In the genomic region with DNA sequence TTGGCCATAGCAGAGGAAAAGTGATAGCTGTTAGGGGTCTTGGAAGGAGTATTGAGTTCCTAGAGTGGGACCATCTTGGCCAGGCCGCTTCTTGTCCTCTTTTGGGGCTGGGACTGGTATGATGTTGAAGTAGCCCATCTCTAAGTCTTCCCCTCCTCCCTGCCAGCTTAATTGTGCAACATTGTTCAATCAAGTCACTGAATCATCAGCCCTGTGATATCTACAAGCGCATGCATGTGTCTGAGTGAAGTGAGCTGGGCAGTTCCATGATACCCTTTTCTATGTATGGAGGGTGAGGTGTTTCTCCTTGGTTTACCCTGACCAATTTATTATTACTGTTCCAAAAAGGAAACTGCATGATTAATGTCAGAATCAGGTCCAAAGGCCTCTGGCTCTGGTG, we compare ENCODE assay signal across 15 cellular contexts.
DNase-seq lines count a peak whose midpoint lies in the region; ATAC-seq and TF ChIP-seq lines count a peak whose summit lies in the region.
"Had no signal": no experiment of that assay in that cellular context is flagged by ENCODE, and none has a peak within 500 bp of the region (broad histone marks: within the 10 kb centered on the region; RNA-seq: fewer than 3 reads in every experiment).

No MANE protein-coding gene starts in this region.

- peaks cover 53 to 63% (median 58%) of the 10 kb centered on the region in 3 donors for H3K4me1 Mint-ChIP-seq in IgD-negative memory B cell
- H3K4me1 Mint-ChIP-seq in stimulated activated naive B cell treated with anti-CD40 and anti-IgM and Interleukin-4, amounts not matched to agents 10 μg/mL and 1 μg/mL and 100 μg/mL, for 72 hours, result peaks cover 48 to 93% of the 10 kb centered on the region in 2 donors

- H3K4me3 Mint-ChIP-seq in IgD-negative memory B cell, result no peak overlapping the region
- H3K4me3 Mint-ChIP-seq in stimulated activated naive B cell treated with anti-CD40 and anti-IgM and Interleukin-4, amounts not matched to agents 10 μg/mL and 1 μg/mL and 100 μg/mL, for 72 hours, result no peak overlapping the region
- H3K4me3 Mint-ChIP-seq: CD8-positive, alpha-beta T cell had no signal

- H3K4me1 ChIP-seq in spleen, result peaks cover 7 to 73% (median 42%) of the 10 kb centered on the region in 6 donors
- H3K4me1 ChIP-seq in HAP-1, result no peaks in the 10 kb centered on the region

- ATAC-seq in stimulated activated naive B cell treated with anti-CD40 and anti-IgM and Interleukin-4, amounts not matched to agents 10 μg/mL and 1 μg/mL and 100 μg/mL, for 72 hours (replicated peaks), result no peak
- ATAC-seq: CD8-positive, alpha-beta T cell; stimulated activated naive CD8-positive, alpha-beta T cell treated with anti-CD3 and anti-CD28 coated beads, Interleukin-15, Interleukin-2, amounts not matched to agents 100 U/mL and 50 U/mL, for 24 hours had no signal

- H3K4me3 ChIP-seq in fibroblast of villous mesenchyme (ENCODE audit: low read depth, low read length) (no peak overlapping the region), spleen (no peak overlapping the region), HAP-1 (no peak overlapping the region)
- H3K4me3 ChIP-seq: MG63, PC-9 had no signal

- H3K36me3 ChIP-seq in spleen (no peaks in the 10 kb centered on the region), HAP-1 (replicated peaks) (no peaks in the 10 kb centered on the region)

- in situ Hi-C loops in ACHN (cut with HindIII; ENCODE audit: low pct_ligation_motif_present, low pct_unique_long_range_greater_than_20kb, low sequenced_read_pairs) (no loop called here), HAP-1 (cut with MboI; ENCODE audit: low sequenced_read_pairs) (no loop called here)

- H3K27ac Mint-ChIP-seq in IgD-negative memory B cell, result peak overlapping the region; percentile 10 to 53 (median 33)
- H3K27ac Mint-ChIP-seq in stimulated activated naive B cell treated with anti-CD40 and anti-IgM and Interleukin-4, amounts not matched to agents 10 μg/mL and 1 μg/mL and 100 μg/mL, for 72 hours, result no peak overlapping the region
- H3K27ac Mint-ChIP-seq: CD8-positive, alpha-beta T cell had no signal

- H3K27me3 Mint-ChIP-seq in IgD-negative memory B cell, result no peaks in the 10 kb centered on the region
- no peaks in the 10 kb centered on the region for H3K27me3 Mint-ChIP-seq in stimulated activated naive B cell treated with anti-CD40 and anti-IgM and Interleukin-4, amounts not matched to agents 10 μg/mL and 1 μg/mL and 100 μg/mL, for 72 hours

- H3K9me3 ChIP-seq in spleen (no peaks in the 10 kb centered on the region), HAP-1 (no peaks in the 10 kb centered on the region)
- H3K9me3 ChIP-seq: MG63 had no signal

- TF ChIP-seq POLR2A in spleen (IDR thresholded peaks at IDR 0.05), result no peak

- intact Hi-C loops in spleen (cut with DNase I; ENCODE audit: low total_unique reads), result no loop called here

- 76 to 96% (median 92%) methylated on average over 2 of the region's 2 CpGs for WGBS in spleen, 5 donors

- DNase-seq in amniotic epithelial cell (ENCODE audit: low read depth) (peak; percentile 91), fibroblast of villous mesenchyme (ENCODE audit: low read depth) (peak; percentile 84), spleen (no peak), ACHN (no peak), HAP-1 (ENCODE audit: low spot score in 2 of 2) (no peak)
- DNase-seq in stimulated activated naive B cell treated with anti-CD40 and anti-IgM and Interleukin-4, amounts not matched to agents 10 μg/mL and 1 μg/mL and 100 μg/mL, for 72 hours, result no peak
- DNase-seq: activated CD4-positive, CD25-positive, alpha-beta regulatory T cell treated with anti-CD3 and anti-CD28 coated beads, Interleukin-2, amount 50 U/mL, for 72 hours; activated T-cell treated with anti-CD3 and anti-CD28 coated beads for 4 hours; CD8-positive, alpha-beta T cell; dermis blood vessel endothelial cell; MG63; NCI-H2227 treated with DMSO at 0.1 percent for 48 hours; PC-9; stimulated activated naive CD8-positive, alpha-beta T cell treated with anti-CD3 and anti-CD28 coated beads, Interleukin-15, Interleukin-2, amounts not matched to agents 100 U/mL and 50 U/mL, for 24 hours had no signal

- no peaks in the 10 kb centered on the region for H3K36me3 Mint-ChIP-seq in IgD-negative memory B cell
- H3K36me3 Mint-ChIP-seq in stimulated activated naive B cell treated with anti-CD40 and anti-IgM and Interleukin-4, amounts not matched to agents 10 μg/mL and 1 μg/mL and 100 μg/mL, for 72 hours, result peaks cover 39 to 66% of the 10 kb centered on the region in 2 donors
- H3K36me3 Mint-ChIP-seq: CD8-positive, alpha-beta T cell had no signal

- H3K27me3 ChIP-seq in spleen (replicated peaks in 1 of 7) (no peaks in the 10 kb centered on the region), HAP-1 (ENCODE audit: low read depth) (no peaks in the 10 kb centered on the region)
- H3K27me3 ChIP-seq: MG63 had no signal

- peak overlapping the region in 5 of 8 donors; percentile 5 to 63 (median 32) for H3K27ac ChIP-seq in spleen
- H3K27ac ChIP-seq: PC-9 had no signal

- TF ChIP-seq CTCF in fibroblast of villous mesenchyme (IDR thresholded peaks at IDR 0.05; ENCODE audit: insufficient read depth, low read depth, low read length), result no peak
- TF ChIP-seq CTCF in spleen (IDR thresholded peaks at IDR 0.05 in 8 of 11, conservative IDR thresholded peaks at IDR 0.05 in 3 of 11), result no peak

- H3K9me3 Mint-ChIP-seq in IgD-negative memory B cell, result no peaks in the 10 kb centered on the region
- H3K9me3 Mint-ChIP-seq in stimulated activated naive B cell treated with anti-CD40 and anti-IgM and Interleukin-4, amounts not matched to agents 10 μg/mL and 1 μg/mL and 100 μg/mL, for 72 hours, result no peaks in the 10 kb centered on the region
- H3K9me3 Mint-ChIP-seq: CD8-positive, alpha-beta T cell had no signal

Comparison
In these comparisons a context has a peak if more than half of its experiments do, and no peak if none do; other contexts are left out.
1. DNase-seq: peak in amniotic epithelial cell (single experiment) and fibroblast of villous mesenchyme (single experiment); none in spleen (single experiment), stimulated activated naive B cell treated with anti-CD40 and anti-IgM and Interleukin-4, amounts not matched to agents 10 μg/mL and 1 μg/mL and 100 μg/mL, for 72 hours (single experiment), ACHN (single experiment) and HAP-1 (0 of 2).